25 cellular contexts compared by ENCODE assay signal in genomic region chr13:96475103-96475502, GRCh38.
"Had no signal": no experiment of that assay in that cellular context is flagged by ENCODE, and none has a peak within 500 bp of the region (broad histone marks: within the 10 kb centered on the region; RNA-seq: fewer than 3 reads in every experiment).

No MANE protein-coding gene starts in this region.

- H3K27ac Mint-ChIP-seq: endodermal cell; natural killer cell; stimulated activated effector memory CD8-positive, alpha-beta T cell treated with anti-CD3 and anti-CD28 coated beads, Interleukin-12 subunit alpha, Interleukin-12 subunit beta, amount 100 ng/mL, for 72 hours; type B pancreatic cell had no signal

- H3K4me1 Mint-ChIP-seq: natural killer cell; stimulated activated effector memory CD8-positive, alpha-beta T cell treated with anti-CD3 and anti-CD28 coated beads, Interleukin-12 subunit alpha, Interleukin-12 subunit beta, amount 100 ng/mL, for 72 hours had no signal

- H3K36me3 ChIP-seq: gastrocnemius medialis, left lung, lower lobe of right lung, pancreas, sigmoid colon, tibial artery had no signal

- H3K4me3 ChIP-seq: dorsolateral prefrontal cortex, gastrocnemius medialis, hepatocyte, left lung, lower lobe of right lung, pancreas, sigmoid colon, testis, tibial artery had no signal

- H3K4me1 ChIP-seq: gastrocnemius medialis, left lung, lower lobe of right lung, pancreas, sigmoid colon, testis, tibial artery had no signal

- H2AFZ ChIP-seq: hepatocyte had no signal

- H3K36me3 Mint-ChIP-seq: stimulated activated effector memory CD8-positive, alpha-beta T cell treated with anti-CD3 and anti-CD28 coated beads, Interleukin-12 subunit alpha, Interleukin-12 subunit beta, amount 100 ng/mL, for 72 hours; type B pancreatic cell had no signal

- H3K9me3 ChIP-seq: gastrocnemius medialis, lower lobe of right lung, pancreas, sigmoid colon, testis, tibial artery had no signal

- H3K4me3 Mint-ChIP-seq: endodermal cell; natural killer cell; stimulated activated effector memory CD8-positive, alpha-beta T cell treated with anti-CD3 and anti-CD28 coated beads, Interleukin-12 subunit alpha, Interleukin-12 subunit beta, amount 100 ng/mL, for 72 hours; type B pancreatic cell had no signal

- H3K27ac ChIP-seq: dorsolateral prefrontal cortex, epithelial cell of prostate, gastrocnemius medialis, hepatocyte, left lung, lower lobe of right lung, pancreas, sigmoid colon, testis, tibial artery had no signal

- H3K79me2 ChIP-seq: hepatocyte had no signal

- ATAC-seq: esophagus mucosa; gastrocnemius medialis; left lung; lower lobe of right lung; natural killer cell; pancreas; stimulated activated effector memory CD8-positive, alpha-beta T cell treated with anti-CD3 and anti-CD28 coated beads, Interleukin-12 subunit alpha, Interleukin-12 subunit beta, amount 100 ng/mL, for 72 hours; stimulated activated naive CD8-positive, alpha-beta T cell treated with anti-CD3 and anti-CD28 coated beads, Interleukin-15, Interleukin-2, amounts not matched to agents 100 U/mL and 50 U/mL, for 24 hours had no signal

- DNase-seq: cortex of kidney; dorsolateral prefrontal cortex; effector CD4-positive, alpha-beta T cell; endodermal cell; foreskin fibroblast; gastrocnemius medialis; head of caudate nucleus; kidney; left lung; lower lobe of right lung; natural killer cell; occipital lobe; pancreas; sigmoid colon; stimulated activated CD4-positive, alpha-beta T cell treated with anti-CD3 and anti-CD28 coated beads, Interleukin-2, amount 100 ng/mL, for 24 hours; stimulated activated CD4-positive, alpha-beta T cell treated with anti-CD3 and anti-CD28 coated beads, Interleukin-4, amount 100 ng/mL, for 24 hours; stimulated activated naive CD8-positive, alpha-beta T cell treated with anti-CD3 and anti-CD28 coated beads, Interleukin-15, Interleukin-2, amounts not matched to agents 100 U/mL and 50 U/mL, for 24 hours; substantia nigra; testis; tibial artery had no signal

- H3K27me3 Mint-ChIP-seq: type B pancreatic cell had no signal

- H3K9me3 Mint-ChIP-seq: type B pancreatic cell had no signal

- H3K27me3 ChIP-seq: dorsolateral prefrontal cortex, gastrocnemius medialis, hepatocyte, left lung, pancreas, sigmoid colon, testis, tibial artery had no signal
